8 cellular contexts compared by ENCODE assay signal in genomic region chr11:46247664-46248063, GRCh38. TPM values are rescaled to one million over a fixed set of nuclear protein-coding genes. Genes with fewer than 3 reads are reported as not detected.
DNase-seq lines count a peak whose midpoint lies in the region; ATAC-seq and FAIRE-seq lines count a peak whose summit lies in the region.

No MANE protein-coding gene starts in this region.

- no peak for FAIRE-seq in GM19239 (lab: Jason Lieb, UNC)

- DNase-seq in ACHN (peak; percentile 71), H4 (ENCODE audit: low spot score) (peak; percentile 52), NCI-H526 (lab: John Stamatoyannopoulos, UW) (peak; percentile 36 to 88), amniotic epithelial cell (ENCODE audit: low read depth) (peak; percentile 75), lung microvascular endothelial cell (ENCODE audit: low read depth in 2 of 2) (peak; percentile 63 to 84), GM19239 (ENCODE audit: insufficient read length, low spot score) (no peak), NCI-H1048 (lab: John Stamatoyannopoulos, UW) (no peak)

- in situ Hi-C loops in ACHN (cut with HindIII; ENCODE audit: low pct_ligation_motif_present, low pct_unique_long_range_greater_than_20kb, low sequenced_read_pairs): no loop called here

- no peak for ATAC-seq in GM18870 (IDR thresholded peaks at IDR 0.05; ENCODE audit: unreplicated experiment)

RNA-seq across cellular contexts. Expression of gene CREB3L1, which starts 29.8 kb away (rescaled TPM):
- 0.60 and 1.3 TPM in 2 replicates for total RNA-seq in H4 (2014; rRNA removed; shearing (Covaris generic))
- total RNA-seq in lung microvascular endothelial cell: under 0.01 and 0.20 TPM in 2 replicates

Comparison
In these comparisons a context has a peak if more than half of its experiments do, and no peak if none do; other contexts are left out.
1. DNase-seq: peak in ACHN (single experiment), H4 (single experiment), NCI-H526 (2 of 2), amniotic epithelial cell (single experiment) and lung microvascular endothelial cell (2 of 2); none in GM19239 (single experiment) and NCI-H1048 (single experiment).